ENCODE assay signal across 8 cellular contexts in genomic region chr13:42215578-42216421, GRCh38. TPM values are rescaled to one million over a fixed set of nuclear protein-coding genes. Genes with fewer than 3 reads are reported as not detected.
DNase-seq lines count a peak whose midpoint lies in the region; ATAC-seq and TF ChIP-seq lines count a peak whose summit lies in the region.

No MANE protein-coding gene starts in this region.

- no peak overlapping the region for H3K4me3 ChIP-seq in HAP-1
- no peak overlapping the region for H3K4me3 ChIP-seq in epithelial cell of esophagus (ENCODE audit: low read length)

- ATAC-seq in GM18505 (IDR thresholded peaks at IDR 0.05; ENCODE audit: unreplicated experiment), result no peak
- ATAC-seq in GM18517 (IDR thresholded peaks at IDR 0.05; ENCODE audit: unreplicated experiment), result no peak
- ATAC-seq in HG02678 (IDR thresholded peaks at IDR 0.05; ENCODE audit: unreplicated experiment), result no peak

- in situ Hi-C loops in HAP-1 (cut with MboI; ENCODE audit: low sequenced_read_pairs), result no loop called here

- peaks cover 32% of the 10 kb centered on the region for H3K4me1 ChIP-seq in HAP-1

- no peaks in the 10 kb centered on the region for H3K9me3 ChIP-seq in HAP-1

- no peaks in the 10 kb centered on the region for H3K27me3 ChIP-seq in HAP-1 (ENCODE audit: low read depth)

- DNase-seq in D341Med (ENCODE audit: low spot score) (peak; percentile 46), HAP-1 (ENCODE audit: low spot score in 2 of 2) (peak; percentile 65 to 88), SHP77 treated with DMSO at 0.1 percent for 48 hours (lab: John Stamatoyannopoulos, UW) (peak; percentile 5), epithelial cell of esophagus (ENCODE audit: low read depth) (peak; percentile 34), pulmonary artery endothelial cell (ENCODE audit: low read depth, low spot score) (peak; percentile 4)

- peak; percentile 67 for TF ChIP-seq CTCF in epithelial cell of esophagus (IDR thresholded peaks at IDR 0.05; ENCODE audit: insufficient read depth, low read depth, low read length, missing control alignments)

- peaks cover 9% of the 10 kb centered on the region for H3K36me3 ChIP-seq in HAP-1 (replicated peaks)

- TF ChIP-seq POLR2A in GM18505 (IDR thresholded peaks at IDR 0.05; ENCODE audit: borderline replicate concordance, extremely low read depth, insufficient read depth, insufficient read length), result no peak

RNA-seq across cellular contexts. Expression of gene AKAP11, which starts 56.2 kb away (rescaled TPM):
- 15.2 and 21.6 TPM in 2 replicates for total RNA-seq in pulmonary artery endothelial cell

Comparison
In these comparisons a context has a peak if more than half of its experiments do, and no peak if none do; other contexts are left out.
1. DNase-seq: peak in every context shown above with its lines; median percentile 76 in HAP-1; 46 in D341Med; 34 in epithelial cell of esophagus; 5 in SHP77 treated with DMSO at 0.1 percent for 48 hours; 4 in pulmonary artery endothelial cell.